8 cellular contexts compared by ENCODE assay signal in the genomic region with DNA sequence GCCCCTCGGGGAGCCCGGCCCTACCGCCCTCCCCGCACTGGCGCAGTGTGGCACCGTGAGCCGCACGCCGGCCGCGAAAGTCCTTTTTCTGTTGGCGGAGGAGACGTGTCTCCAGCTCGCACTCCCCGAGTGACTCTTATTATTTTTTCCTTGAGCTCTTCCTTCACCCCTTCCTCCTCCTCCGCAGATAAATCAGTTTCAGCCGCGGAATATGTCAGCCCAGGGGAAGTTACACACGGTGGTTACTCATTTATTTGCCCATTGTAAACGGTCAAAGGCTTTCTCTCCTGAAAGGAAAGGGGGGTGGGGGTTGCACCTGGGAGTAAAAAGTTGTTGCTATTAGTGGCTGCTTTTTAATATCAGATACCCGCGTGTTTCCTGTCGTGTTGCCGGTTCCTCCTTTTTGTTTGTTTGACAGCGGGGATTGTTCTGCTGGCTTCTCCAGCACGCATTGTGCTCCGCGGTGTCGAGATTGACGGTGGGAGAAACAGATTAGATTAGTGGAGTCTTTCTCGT. TPM values are rescaled to one million over a fixed set of nuclear protein-coding genes. Genes with fewer than 3 reads are reported as not detected.
DNase-seq lines count a peak whose midpoint lies in the region; ATAC-seq and TF ChIP-seq lines count a peak whose summit lies in the region.

No MANE protein-coding gene starts in this region.

- peak overlapping the region; percentile 97 for H3K4me3 Mint-ChIP-seq in activated T-helper 1 cell treated with anti-CD3 and anti-CD28 coated beads, Interleukin-12 subunit alpha, Interleukin-12 subunit beta, Interleukin-2, Interleukin-4 antibody, amounts not matched to agents 30 ng/mL and 10 ng/mL and 1 ng/mL, durations not matched to agents 14 hours and 24 hours and 36 hours

- H3K4me1 ChIP-seq in left ventricle myocardium inferior = peaks cover 84% of the 10 kb centered on the region

- no peaks in the 10 kb centered on the region for H3K36me3 ChIP-seq in left ventricle myocardium inferior

- intact Hi-C loops in activated T-helper 1 cell treated with anti-CD3 and anti-CD28 coated beads, Interleukin-12 subunit alpha, Interleukin-12 subunit beta, Interleukin-2, Interleukin-4 antibody, amounts not matched to agents 30 ng/mL and 10 ng/mL and 1 ng/mL, durations not matched to agents 14 hours and 24 hours and 36 hours (cut with micrococcal nuclease) = loop anchor here (1.0 to 5.0 kb wide), 8 partner anchors 45 to 728 kb away; a partner anchor contains a TSS
- intact Hi-C loops in left ventricle myocardium inferior (cut with micrococcal nuclease) = no loop called here

- TF ChIP-seq CTCF in left ventricle myocardium inferior (IDR thresholded peaks at IDR 0.05; ENCODE audit: borderline replicate concordance) (no peak), retinal pigment epithelial cell (conservative IDR thresholded peaks at IDR 0.05; ENCODE audit: low read depth, low read length) (no peak)

- no peaks in the 10 kb centered on the region for H3K9me3 Mint-ChIP-seq in activated T-helper 1 cell treated with anti-CD3 and anti-CD28 coated beads, Interleukin-12 subunit alpha, Interleukin-12 subunit beta, Interleukin-2, Interleukin-4 antibody, amounts not matched to agents 30 ng/mL and 10 ng/mL and 1 ng/mL, durations not matched to agents 14 hours and 24 hours and 36 hours

- H3K27ac Mint-ChIP-seq in activated T-helper 1 cell treated with anti-CD3 and anti-CD28 coated beads, Interleukin-12 subunit alpha, Interleukin-12 subunit beta, Interleukin-2, Interleukin-4 antibody, amounts not matched to agents 30 ng/mL and 10 ng/mL and 1 ng/mL, durations not matched to agents 14 hours and 24 hours and 36 hours = peak overlapping the region; percentile 70

- H3K27me3 ChIP-seq in left ventricle myocardium inferior (ENCODE audit: low read depth) = no peaks in the 10 kb centered on the region

- peaks cover 46% of the 10 kb centered on the region for H3K4me1 Mint-ChIP-seq in activated T-helper 1 cell treated with anti-CD3 and anti-CD28 coated beads, Interleukin-12 subunit alpha, Interleukin-12 subunit beta, Interleukin-2, Interleukin-4 antibody, amounts not matched to agents 30 ng/mL and 10 ng/mL and 1 ng/mL, durations not matched to agents 14 hours and 24 hours and 36 hours (ENCODE audit: low read depth)

- peak overlapping the region; percentile 94 for H3K27ac ChIP-seq in left ventricle myocardium inferior (replicated peaks)

- DNase-seq in CD1c-positive myeloid dendritic cell (ENCODE audit: extremely low spot score) (peak; percentile 52), HT1080 (ENCODE audit: low read depth) (peak; percentile 53), left ventricle myocardium inferior (no peak), retinal pigment epithelial cell (ENCODE audit: low read depth) (no peak), DMS114 treated with DMSO at 0.1 percent for 48 hours (lab: John Stamatoyannopoulos, UW; ENCODE audit: unreplicated experiment) (no peak), GDM1 (lab: John Stamatoyannopoulos, UW) (no peak)
- no peak for DNase-seq in activated T-helper 1 cell treated with anti-CD3 and anti-CD28 coated beads, Interleukin-12 subunit alpha, Interleukin-12 subunit beta, Interleukin-2, Interleukin-4 antibody, amounts not matched to agents 30 ng/mL and 10 ng/mL and 1 ng/mL, durations not matched to agents 14 hours and 24 hours and 36 hours (ENCODE audit: low spot score)

- H3K36me3 Mint-ChIP-seq in activated T-helper 1 cell treated with anti-CD3 and anti-CD28 coated beads, Interleukin-12 subunit alpha, Interleukin-12 subunit beta, Interleukin-2, Interleukin-4 antibody, amounts not matched to agents 30 ng/mL and 10 ng/mL and 1 ng/mL, durations not matched to agents 14 hours and 24 hours and 36 hours (ENCODE audit: low read depth) = no peaks in the 10 kb centered on the region

- ATAC-seq in GM19351 (IDR thresholded peaks at IDR 0.05; ENCODE audit: unreplicated experiment) = peak; percentile 18

- H3K4me3 ChIP-seq in left ventricle myocardium inferior = peak overlapping the region; percentile 78
- peak overlapping the region; percentile 96 for H3K4me3 ChIP-seq in retinal pigment epithelial cell (ENCODE audit: low read length)

- peaks cover 69% of the 10 kb centered on the region for H3K27me3 Mint-ChIP-seq in activated T-helper 1 cell treated with anti-CD3 and anti-CD28 coated beads, Interleukin-12 subunit alpha, Interleukin-12 subunit beta, Interleukin-2, Interleukin-4 antibody, amounts not matched to agents 30 ng/mL and 10 ng/mL and 1 ng/mL, durations not matched to agents 14 hours and 24 hours and 36 hours (ENCODE audit: insufficient read depth)

- H3K9me3 ChIP-seq in left ventricle myocardium inferior (replicated peaks) = no peaks in the 10 kb centered on the region

RNA-seq across cellular contexts. Expression of a gene that starts 1.5 kb away (rescaled TPM):
- 113 and 135 TPM in 2 replicates for total RNA-seq in HT1080 (2014; rRNA removed; shearing (Covaris generic))
- 162 and 192 TPM in 2 replicates for polyA plus RNA-seq in HT1080 (2015; cell fraction: cytosol; rRNA removed)
- 374 and 390 TPM in 2 replicates for polyA plus RNA-seq in HT1080 (2015; cell fraction: nucleus; rRNA removed)
- total RNA-seq in activated T-helper 1 cell treated with anti-CD3 and anti-CD28 coated beads, Interleukin-12 subunit alpha, Interleukin-12 subunit beta, Interleukin-2, Interleukin-4 antibody, amounts not matched to agents 30 ng/mL and 10 ng/mL and 1 ng/mL, durations not matched to agents 14 hours and 24 hours and 36 hours = 15.3 and 17.6 TPM in 2 replicates
- 45.6 TPM for total RNA-seq in left ventricle myocardium inferior

Comparison
In these comparisons a context has a peak if more than half of its experiments do, and no peak if none do; other contexts are left out.
1. DNase-seq: peak in CD1c-positive myeloid dendritic cell (single experiment) and HT1080 (single experiment); none in activated T-helper 1 cell treated with anti-CD3 and anti-CD28 coated beads, Interleukin-12 subunit alpha, Interleukin-12 subunit beta, Interleukin-2, Interleukin-4 antibody, amounts not matched to agents 30 ng/mL and 10 ng/mL and 1 ng/mL, durations not matched to agents 14 hours and 24 hours and 36 hours (single experiment), left ventricle myocardium inferior (single experiment), retinal pigment epithelial cell (single experiment), DMS114 treated with DMSO at 0.1 percent for 48 hours (single experiment) and GDM1 (single experiment).